In the genomic region with DNA sequence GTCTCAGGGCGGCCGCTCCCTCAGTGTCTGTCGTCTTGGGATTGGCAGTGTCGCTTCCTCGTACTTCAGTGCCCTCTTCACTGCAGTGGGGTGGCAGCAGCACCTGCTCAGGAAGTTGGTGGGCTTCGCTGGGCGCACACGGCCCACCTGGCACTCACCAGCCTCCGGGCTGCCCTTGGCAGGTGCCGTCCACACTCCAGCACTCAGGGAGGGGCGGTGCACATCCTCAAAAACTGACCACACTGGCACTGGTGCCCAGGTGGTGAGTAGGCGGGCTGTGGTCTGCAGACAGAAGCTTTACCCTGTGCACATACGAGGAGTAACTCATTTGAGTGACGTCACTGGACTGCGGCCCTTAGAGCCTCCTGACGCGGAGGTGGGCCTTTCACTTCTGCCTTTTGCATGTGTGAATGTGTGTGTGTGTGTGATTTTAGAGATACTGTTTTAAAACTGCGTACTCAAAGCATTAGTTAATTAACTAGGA, we compare ENCODE assay signal across 11 cellular contexts.
A peak's percentile ranks its signal among the peaks of the same experiment; 100 is the strongest.
DNase-seq lines count a peak whose midpoint lies in the region; ATAC-seq and TF ChIP-seq lines count a peak whose summit lies in the region.
"Had no signal": no experiment of that assay in that cellular context is flagged by ENCODE, and none has a peak within 500 bp of the region (broad histone marks: within the 10 kb centered on the region; RNA-seq: fewer than 3 reads in every experiment).

No MANE protein-coding gene starts in this region.

- no peak for TF ChIP-seq POLR2A in stomach (IDR thresholded peaks at IDR 0.05)

- no peak overlapping the region for H3K27ac ChIP-seq in stomach

- H3K36me3 Mint-ChIP-seq in IgD-negative memory B cell (peaks cover 11% of the 10 kb centered on the region), progenitor cell of endocrine pancreas (ENCODE audit: insufficient read depth) (peaks cover 28% of the 10 kb centered on the region)

- H3K4me3 Mint-ChIP-seq in IgD-negative memory B cell: peak overlapping the region; percentile 56 to 91 (median 78)
- H3K4me3 Mint-ChIP-seq in progenitor cell of endocrine pancreas (ENCODE audit: low read depth): no peak overlapping the region
- H3K4me3 Mint-ChIP-seq: activated naive CD8-positive, alpha-beta T cell treated with anti-CD3 and anti-CD28 coated beads, Interleukin-2, amount 10 ng/mL, durations not matched to agents 7 days and 5 days; T-helper 2 cell treated with Interferon-gamma antibody and Interleukin-4, amounts not matched to agents 5 μg/mL and 100 μg/mL, for 36 hours had no signal

- 92 to 97% (median 95%) methylated on average over 12 to 18 of the region's 18 CpGs for WGBS in stomach, 5 donors

- H3K9me3 Mint-ChIP-seq in IgD-negative memory B cell (peaks cover 0 to 1% (median 0%) of the 10 kb centered on the region in 3 donors), progenitor cell of endocrine pancreas (ENCODE audit: low read depth) (no peaks in the 10 kb centered on the region)
- H3K9me3 Mint-ChIP-seq: activated naive CD8-positive, alpha-beta T cell treated with anti-CD3 and anti-CD28 coated beads, Interleukin-2, amount 10 ng/mL, durations not matched to agents 7 days and 5 days; T-helper 2 cell treated with Interferon-gamma antibody and Interleukin-4, amounts not matched to agents 5 μg/mL and 100 μg/mL, for 36 hours had no signal

- peak; percentile 75 for ATAC-seq in GM19025 (IDR thresholded peaks at IDR 0.05; ENCODE audit: low read depth, unreplicated experiment)
- peak; percentile 86 for ATAC-seq in HG02610 (IDR thresholded peaks at IDR 0.05; ENCODE audit: unreplicated experiment)

- no peak overlapping the region for H3K4me3 ChIP-seq in stomach

- no peaks in the 10 kb centered on the region for H3K27me3 Mint-ChIP-seq in IgD-negative memory B cell
- no peaks in the 10 kb centered on the region for H3K27me3 Mint-ChIP-seq in progenitor cell of endocrine pancreas
- H3K27me3 Mint-ChIP-seq: activated naive CD8-positive, alpha-beta T cell treated with anti-CD3 and anti-CD28 coated beads, Interleukin-2, amount 10 ng/mL, durations not matched to agents 7 days and 5 days had no signal

- H3K27ac Mint-ChIP-seq in IgD-negative memory B cell (peak overlapping the region; percentile 86 to 99 (median 99)), progenitor cell of endocrine pancreas (no peak overlapping the region)
- H3K27ac Mint-ChIP-seq: activated naive CD8-positive, alpha-beta T cell treated with anti-CD3 and anti-CD28 coated beads, Interleukin-2, amount 10 ng/mL, durations not matched to agents 7 days and 5 days; T-helper 2 cell treated with Interferon-gamma antibody and Interleukin-4, amounts not matched to agents 5 μg/mL and 100 μg/mL, for 36 hours had no signal

- H3K9me3 ChIP-seq in stomach: no peaks in the 10 kb centered on the region

- intact Hi-C loops in stomach (cut with DNase I; ENCODE audit: low total_unique reads): no loop called here

- DNase-seq in stomach: peak; percentile 41
- DNase-seq in DMS79 (lab: John Stamatoyannopoulos, UW): no peak
- DNase-seq in stimulated activated CD4-positive, alpha-beta T cell treated with anti-CD3 and anti-CD28 coated beads, Interleukin-4, amount 100 ng/mL, for 1 hour: no peak
- DNase-seq in progenitor cell of endocrine pancreas (ENCODE audit: low spot score, unreplicated experiment): no peak
- DNase-seq: activated naive CD8-positive, alpha-beta T cell treated with anti-CD3 and anti-CD28 coated beads, Interleukin-2, amount 10 ng/mL, durations not matched to agents 7 days and 5 days; NCI-H2081 treated with DMSO at 0.1 percent for 48 hours; stimulated activated CD4-positive, alpha-beta T cell treated with anti-CD3 and anti-CD28 coated beads, Interleukin-1b, Interleukin-23, amount 100 ng/mL, for 48 hours had no signal

- peaks cover 26 to 48% (median 43%) of the 10 kb centered on the region in 3 donors for H3K4me1 Mint-ChIP-seq in IgD-negative memory B cell
- no peaks in the 10 kb centered on the region for H3K4me1 Mint-ChIP-seq in progenitor cell of endocrine pancreas (ENCODE audit: low read depth)
- H3K4me1 Mint-ChIP-seq: activated naive CD8-positive, alpha-beta T cell treated with anti-CD3 and anti-CD28 coated beads, Interleukin-2, amount 10 ng/mL, durations not matched to agents 7 days and 5 days had no signal

- TF ChIP-seq CTCF in stomach (IDR thresholded peaks at IDR 0.05): no peak
- TF ChIP-seq CTCF in progenitor cell of endocrine pancreas (IDR thresholded peaks at IDR 0.05; ENCODE audit: unreplicated experiment): no peak

- TF ChIP-seq EP300 in stomach (IDR thresholded peaks at IDR 0.05): no peak

- H3K27me3 ChIP-seq in stomach: no peaks in the 10 kb centered on the region

- H3K36me3 ChIP-seq in stomach: peaks cover 0 to 58% (median 57%) of the 10 kb centered on the region in 4 donors

- H3K4me1 ChIP-seq in stomach: no peaks in the 10 kb centered on the region
